ENCODE assay signal across 8 cellular contexts in the genomic region with DNA sequence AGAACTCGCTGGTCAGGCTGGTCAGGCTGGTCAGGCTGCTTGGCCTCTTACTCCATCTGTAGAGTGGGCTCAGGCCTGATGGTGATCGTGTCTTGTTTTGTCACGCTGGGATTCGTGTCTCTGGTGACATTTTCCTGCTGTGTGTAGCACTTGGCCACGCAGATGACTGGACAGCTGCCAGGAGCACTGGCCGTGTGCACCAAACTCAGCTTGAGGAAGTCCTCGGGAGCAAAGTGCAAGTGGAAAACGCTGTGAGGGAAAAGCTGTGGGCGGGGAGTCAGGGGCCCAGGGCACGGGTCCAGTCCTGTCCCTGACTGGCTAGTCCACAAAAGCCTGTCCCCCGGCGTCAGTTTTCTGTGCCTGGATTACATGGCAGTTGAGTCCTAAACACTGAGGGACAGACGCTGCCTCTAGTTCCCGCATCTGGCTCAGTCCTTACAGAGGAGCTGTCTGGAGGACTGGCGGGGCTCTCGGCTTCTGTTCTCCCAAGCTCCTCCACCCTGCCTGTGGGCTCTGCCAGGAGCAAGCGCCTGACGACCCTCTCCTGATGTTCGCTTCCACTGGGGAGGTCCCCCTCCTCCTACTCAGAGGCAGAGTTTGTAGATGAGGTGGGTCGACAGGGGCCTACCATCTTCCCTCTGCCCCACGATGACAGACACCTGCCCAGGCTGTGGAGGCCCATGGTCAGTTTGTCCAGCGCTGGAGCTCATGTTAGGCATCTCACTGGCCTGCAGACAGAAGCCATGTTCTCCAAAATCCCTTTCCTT. TPM values are rescaled to one million over a fixed set of nuclear protein-coding genes. Genes with fewer than 3 reads are reported as not detected.
A peak's percentile ranks its signal among the peaks of the same experiment; 100 is the strongest.
DNase-seq lines count a peak whose midpoint lies in the region; ATAC-seq and TF ChIP-seq lines count a peak whose summit lies in the region.

No MANE protein-coding gene starts in this region.

- H3K27ac ChIP-seq in heart left ventricle = peak overlapping the region in 11 of 12 donors; percentile 65 to 90 (median 87)

- no peaks in the 10 kb centered on the region for H3K36me3 ChIP-seq in heart left ventricle

- H3K36me3 Mint-ChIP-seq in activated CD4-positive, alpha-beta T cell treated with anti-CD3 and anti-CD28 coated beads for 36 hours (ENCODE audit: low read depth) = no peaks in the 10 kb centered on the region
- no peaks in the 10 kb centered on the region for H3K36me3 Mint-ChIP-seq in activated B cell treated with CpG ODN at 0.5 μM for 24 hours (ENCODE audit: low read depth)
- no peaks in the 10 kb centered on the region for H3K36me3 Mint-ChIP-seq in progenitor cell of endocrine pancreas (ENCODE audit: insufficient read depth)

- H3K4me3 Mint-ChIP-seq in activated CD4-positive, alpha-beta T cell treated with anti-CD3 and anti-CD28 coated beads for 36 hours = peak overlapping the region; percentile 84
- peak overlapping the region; percentile 91 for H3K4me3 Mint-ChIP-seq in activated B cell treated with CpG ODN at 0.5 μM for 24 hours
- H3K4me3 Mint-ChIP-seq in progenitor cell of endocrine pancreas (ENCODE audit: low read depth) = peak overlapping the region; percentile 74

- TF ChIP-seq CTCF in activated B cell treated with CpG ODN at 0.5 μM for 24 hours (IDR thresholded peaks at IDR 0.05) (no peak), heart left ventricle (IDR thresholded peaks at IDR 0.05) (no peak), progenitor cell of endocrine pancreas (IDR thresholded peaks at IDR 0.05; ENCODE audit: unreplicated experiment) (no peak)

- ATAC-seq in activated CD4-positive, alpha-beta T cell treated with anti-CD3 and anti-CD28 coated beads for 36 hours = peak; percentile 7
- no peak for ATAC-seq in activated B cell treated with CpG ODN at 0.5 μM for 24 hours (ENCODE audit: low read depth)
- ATAC-seq in heart left ventricle = peak in 2 of 4 donors; percentile 29 to 33
- no peak for ATAC-seq in GM19035 (IDR thresholded peaks at IDR 0.05; ENCODE audit: unreplicated experiment)
- no peak for ATAC-seq in GM18907 (IDR thresholded peaks at IDR 0.05; ENCODE audit: unreplicated experiment)
- ATAC-seq in GM21447 (IDR thresholded peaks at IDR 0.05; ENCODE audit: unreplicated experiment) = no peak

- 29 to 35% (median 33%) methylated on average over 15 to 22 of the region's 22 CpGs for WGBS in heart left ventricle, 4 donors

- POLR2A ChIA-PET in activated CD4-positive, alpha-beta T cell treated with anti-CD3 and anti-CD28 coated beads for 36 hours (lab: Charles Lee) = no interaction called here
- POLR2A ChIA-PET in activated B cell treated with CpG ODN at 0.5 μM for 24 hours (lab: Charles Lee) = no interaction called here

- no peak overlapping the region for H3K27ac Mint-ChIP-seq in activated CD4-positive, alpha-beta T cell treated with anti-CD3 and anti-CD28 coated beads for 36 hours
- no peak overlapping the region for H3K27ac Mint-ChIP-seq in activated B cell treated with CpG ODN at 0.5 μM for 24 hours
- H3K27ac Mint-ChIP-seq in progenitor cell of endocrine pancreas = no peak overlapping the region

- intact Hi-C loops in activated CD4-positive, alpha-beta T cell treated with anti-CD3 and anti-CD28 coated beads for 36 hours (cut with DNase I, micrococcal nuclease) = loop anchor here (1.0 to 5.0 kb wide), 11 partner anchors 35 to 1055 kb away; a partner anchor contains a TSS
- intact Hi-C loops in activated B cell treated with CpG ODN at 0.5 μM for 24 hours (cut with micrococcal nuclease) = loop anchor here (1.0 kb wide), 5 partner anchors 35 to 834 kb away; a partner anchor contains a TSS
- intact Hi-C loops in heart left ventricle (cut with DNase I) = loop anchor here in 5 of 10 donors (2.0 to 5.0 kb wide), 4 partner anchors 53 to 89 kb away; a partner anchor contains a TSS

- no peaks in the 10 kb centered on the region for H3K9me3 ChIP-seq in heart left ventricle

- no peak for TF ChIP-seq POLR2A in heart left ventricle (IDR thresholded peaks at IDR 0.05)

- H3K9me3 Mint-ChIP-seq in activated CD4-positive, alpha-beta T cell treated with anti-CD3 and anti-CD28 coated beads for 36 hours (ENCODE audit: low read depth) = no peaks in the 10 kb centered on the region
- no peaks in the 10 kb centered on the region for H3K9me3 Mint-ChIP-seq in activated B cell treated with CpG ODN at 0.5 μM for 24 hours
- no peaks in the 10 kb centered on the region for H3K9me3 Mint-ChIP-seq in progenitor cell of endocrine pancreas (ENCODE audit: low read depth)

- H3K27me3 Mint-ChIP-seq in activated CD4-positive, alpha-beta T cell treated with anti-CD3 and anti-CD28 coated beads for 36 hours = no peaks in the 10 kb centered on the region
- H3K27me3 Mint-ChIP-seq in activated B cell treated with CpG ODN at 0.5 μM for 24 hours (no peaks in the 10 kb centered on the region), progenitor cell of endocrine pancreas (peaks cover 31% of the 10 kb centered on the region)

- H3K4me1 ChIP-seq in heart left ventricle = peaks cover 0 to 28% (median 16%) of the 10 kb centered on the region in 12 donors

- peak overlapping the region; percentile 11 to 75 (median 66) for H3K4me3 ChIP-seq in heart left ventricle

- H3K27me3 ChIP-seq in heart left ventricle = no peaks in the 10 kb centered on the region

- H3K4me1 Mint-ChIP-seq in activated CD4-positive, alpha-beta T cell treated with anti-CD3 and anti-CD28 coated beads for 36 hours = peaks cover 8% of the 10 kb centered on the region
- H3K4me1 Mint-ChIP-seq in activated B cell treated with CpG ODN at 0.5 μM for 24 hours (peaks cover 20% of the 10 kb centered on the region), progenitor cell of endocrine pancreas (ENCODE audit: low read depth) (peaks cover 8% of the 10 kb centered on the region)

- no peak for DNase-seq in activated CD4-positive, alpha-beta T cell treated with anti-CD3 and anti-CD28 coated beads for 36 hours
- DNase-seq in activated CD4-positive, alpha-beta T cell treated with anti-CD3 and anti-CD28 coated beads for 1 hour = no peak
- DNase-seq in activated B cell treated with CpG ODN at 0.5 μM for 24 hours (no peak), heart left ventricle (peak; percentile 78 to 88 (median 82)), progenitor cell of endocrine pancreas (ENCODE audit: low spot score, unreplicated experiment) (no peak)

- CTCF ChIA-PET in activated CD4-positive, alpha-beta T cell treated with anti-CD3 and anti-CD28 coated beads for 36 hours (lab: Charles Lee) = interaction anchor here (1.5 to 1.7 kb wide), 3 partner anchors 10 to 36 kb away, joined by 4 to 12 read pairs (median 9); a partner anchor contains a TSS
- CTCF ChIA-PET in activated B cell treated with CpG ODN at 0.5 μM for 24 hours (lab: Charles Lee) = no interaction called here

RNA-seq across cellular contexts. Expression of a gene that starts 35.9 kb away (rescaled TPM):
- 10 to 100 TPM; 81.0 to 93.0 TPM for total RNA-seq in activated CD4-positive, alpha-beta T cell treated with anti-CD3 and anti-CD28 coated beads for 36 hours
- total RNA-seq in activated B cell treated with CpG ODN at 0.5 μM for 24 hours (31.8 and 41.3 TPM in 2 replicates), heart left ventricle (10 to 100 TPM; 38.6 to 68.1 (median 55.4) TPM), progenitor cell of endocrine pancreas (18.2 and 18.4 TPM in 2 replicates)
- 10 to 100 TPM; 43.7 to 70.8 TPM for polyA plus RNA-seq in heart left ventricle

Comparison
In these comparisons a context has a peak if more than half of its experiments do, and no peak if none do; other contexts are left out.
1. DNase-seq: peak in heart left ventricle (5 of 5); none in activated CD4-positive, alpha-beta T cell treated with anti-CD3 and anti-CD28 coated beads for 36 hours (single experiment), activated CD4-positive, alpha-beta T cell treated with anti-CD3 and anti-CD28 coated beads for 1 hour (single experiment), activated B cell treated with CpG ODN at 0.5 μM for 24 hours (single experiment) and progenitor cell of endocrine pancreas (single experiment).
2. Peak in every context shown above with its lines, with median percentiles within 50 percentile points of each other: H3K4me3 Mint-ChIP-seq.